33 cellular contexts compared by ENCODE assay signal in genomic region chr15:54187325-54187724, GRCh38.
"Had no signal": no experiment of that assay in that cellular context is flagged by ENCODE, and none has a peak within 500 bp of the region (broad histone marks: within the 10 kb centered on the region; RNA-seq: fewer than 3 reads in every experiment).

No MANE protein-coding gene starts in this region.

- H3K36me3 ChIP-seq: SJCRH30 had no signal

- ATAC-seq: Panc1, Right ventricle myocardium inferior had no signal

- FAIRE-seq: RCC 7860 had no signal

- H3K4me1 ChIP-seq: SJCRH30 had no signal

- H3K27ac ChIP-seq: PC-9, RWPE1, SJCRH30 had no signal

- H3K9me3 ChIP-seq: SJCRH30, SK-N-SH had no signal

- H3K4me3 ChIP-seq: PC-9, SJCRH30 had no signal

- H3K27me3 ChIP-seq: SJCRH30 had no signal

- H3K4me2 ChIP-seq: PC-9, SK-N-SH had no signal

- H3K9ac ChIP-seq: SK-N-SH had no signal

- DNase-seq: Karpas-422, NCI-H1048, NCI-H1092 treated with DMSO at 0.1 percent for 48 hours, NCI-H1105 treated with DMSO at 0.1 percent for 48 hours, NCI-H1417, NCI-H1436, NCI-H146, NCI-H1694, NCI-H187, NCI-H1930, NCI-H2029 treated with DMSO at 0.1 percent for 48 hours, NCI-H2081 treated with DMSO at 0.1 percent for 48 hours, NCI-H2107, NCI-H2171, NCI-H226, NCI-H446 treated with DMSO at 0.1 percent for 48 hours, NCI-H510A, NCI-H524, NCI-H526, NCI-H69, NCI-H748 treated with DMSO at 0.1 percent for 48 hours, NCI-H82, PC-9, SHP77, SIG-M5, SJCRH30, SK-N-SH, SW 1271, T-helper 1 cell had no signal

- H2AFZ ChIP-seq: PC-9 had no signal
